In genomic region chr17:51197754-51198153, GRCh38 we compare ENCODE assay signal across 20 cellular contexts. TPM values are rescaled to one million over a fixed set of nuclear protein-coding genes. Genes with fewer than 3 reads are reported as not detected.
DNase-seq lines count a peak whose midpoint lies in the region; ATAC-seq, FAIRE-seq and TF ChIP-seq lines count a peak whose summit lies in the region.
"Had no signal": no experiment of that assay in that cellular context is flagged by ENCODE, and none has a peak within 500 bp of the region (broad histone marks: within the 10 kb centered on the region; RNA-seq: fewer than 3 reads in every experiment).

No MANE protein-coding gene starts in this region.

- ATAC-seq in HepG2: no peak
- ATAC-seq in right lobe of liver: no peak
- ATAC-seq in WTC11: no peak
- ATAC-seq in stimulated activated effector memory CD8-positive, alpha-beta T cell treated with anti-CD3 and anti-CD28 coated beads, Interleukin-12 subunit alpha, Interleukin-12 subunit beta, amount 100 ng/mL, for 72 hours: no peak

- H3K27me3 ChIP-seq in HepG2 (ENCODE audit: control insufficient read depth in 1 of 2, insufficient read depth in 2 of 2, low read length in 2 of 2) (no peaks in the 10 kb centered on the region), right lobe of liver (no peaks in the 10 kb centered on the region), Caco-2 (replicated peaks; ENCODE audit: control insufficient read depth, insufficient read depth, low read length) (no peaks in the 10 kb centered on the region)
- H3K27me3 ChIP-seq: Peyer's patch had no signal

- POLR2A ChIA-PET in HepG2 (lab: Yijun Ruan, JAX) (no interaction called here), Caco-2 (lab: Charles Lee) (interaction anchor here (0.7 kb wide), 1 partner anchor 32 kb away, joined by 3 read pairs; no protein-coding TSS in a partner anchor), WTC11 (lab: Charles Lee) (no interaction called here)

- no peak overlapping the region for H2AFZ ChIP-seq in HepG2 (ENCODE audit: low read length)

- H3K4me1 Mint-ChIP-seq in Caco-2 (ENCODE audit: low read depth, unreplicated experiment) (peaks cover 11% of the 10 kb centered on the region), WTC11 (no peaks in the 10 kb centered on the region)
- no peaks in the 10 kb centered on the region for H3K4me1 Mint-ChIP-seq in stimulated activated effector memory CD8-positive, alpha-beta T cell treated with anti-CD3 and anti-CD28 coated beads, Interleukin-12 subunit alpha, Interleukin-12 subunit beta, amount 100 ng/mL, for 72 hours

- DNase-seq in HepG2 (ENCODE audit: low spot score): no peak
- no peak for DNase-seq in right lobe of liver
- no peak for DNase-seq in Caco-2
- DNase-seq in WTC11 (ENCODE audit: low spot score): no peak
- DNase-seq in stimulated activated effector memory CD8-positive, alpha-beta T cell treated with anti-CD3 and anti-CD28 coated beads, Interleukin-12 subunit alpha, Interleukin-12 subunit beta, amount 100 ng/mL, for 72 hours (ENCODE audit: low spot score in 2 of 2): no peak
- no peak for DNase-seq in activated CD4-positive, CD25-positive, alpha-beta regulatory T cell (lab: John Stamatoyannopoulos, UW)
- DNase-seq in NCI-H226: no peak
- DNase-seq: EL, GF-D8, Karpas-422, MV-4-11, NCI-H1694 treated with DMSO at 0.1 percent for 48 hours, NCI-H2081 treated with DMSO at 0.1 percent for 48 hours, NCI-H2171 treated with DMSO at 0.1 percent for 48 hours, NCI-H446, NCI-H526, Peyer's patch had no signal

- TF ChIP-seq CTCF in HepG2 (CRISPR knock-in tag; IDR thresholded peaks at IDR 0.05): no peak
- no peak for TF ChIP-seq CTCF in right lobe of liver (IDR thresholded peaks at IDR 0.05)
- TF ChIP-seq CTCF in Caco-2 (IDR thresholded peaks at IDR 0.05; ENCODE audit: insufficient read depth in 1 of 2, low read depth in 1 of 2, low read length in 1 of 2, severe bottlenecking in 1 of 2, unreplicated experiment in 1 of 2): no peak
- TF ChIP-seq CTCF in WTC11 (IDR thresholded peaks at IDR 0.05): no peak

- WGBS in HepG2 (ENCODE audit: low lambda C conversion rate): 98% methylated on average over 3 of the region's 4 CpGs
- WGBS in right lobe of liver (ENCODE audit: insufficient coverage, low coverage, low lambda C conversion rate, missing lambda C conversion rate): 100% methylated on average over 3 of the region's 4 CpGs

- TF ChIP-seq POLR2A in HepG2 (IDR thresholded peaks at IDR 0.05; ENCODE audit: insufficient read depth in 1 of 2, low read depth in 2 of 2, low read length in 2 of 2) (no peak), right lobe of liver (IDR thresholded peaks at IDR 0.05) (no peak)

- H3K27me3 Mint-ChIP-seq in Caco-2 (ENCODE audit: insufficient read depth, unreplicated experiment) (no peaks in the 10 kb centered on the region), WTC11 (ENCODE audit: low read depth) (no peaks in the 10 kb centered on the region)
- H3K27me3 Mint-ChIP-seq: IgD-negative memory B cell had no signal

- H3K27ac ChIP-seq in HepG2 (ENCODE audit: extremely low read length, insufficient read depth, low read length) (no peak overlapping the region), right lobe of liver (no peak overlapping the region)
- H3K27ac ChIP-seq: Peyer's patch had no signal

- no peak for TF ChIP-seq EP300 in HepG2 (IDR thresholded peaks at IDR 0.05; ENCODE audit: low read depth in 2 of 2, low read length in 2 of 2)
- TF ChIP-seq EP300 in HepG2 (CRISPR knock-in tag; IDR thresholded peaks at IDR 0.05; ENCODE audit: borderline replicate concordance): no peak

- no peak overlapping the region for H3K4me3 ChIP-seq in HepG2 (replicated peaks in 1 of 3; ENCODE audit: insufficient read depth in 1 of 3, low read depth in 2 of 3, low read length in 3 of 3)
- H3K4me3 ChIP-seq in right lobe of liver: no peak overlapping the region
- H3K4me3 ChIP-seq in Caco-2 (ENCODE audit: low read depth, low read length): no peak overlapping the region
- H3K4me3 ChIP-seq: Peyer's patch had no signal

- no peak overlapping the region for H3K4me2 ChIP-seq in HepG2 (ENCODE audit: low read depth, low read length)

- intact Hi-C loops in HepG2 (cut with micrococcal nuclease; ENCODE audit: unreplicated experiment): no loop called here
- intact Hi-C loops in right lobe of liver (cut with DNase I): no loop called here
- intact Hi-C loops in Caco-2 (cut with micrococcal nuclease; ENCODE audit: unreplicated experiment): no loop called here

- H3K9me3 Mint-ChIP-seq in Caco-2 (ENCODE audit: unreplicated experiment): no peaks in the 10 kb centered on the region
- H3K9me3 Mint-ChIP-seq in WTC11: no peaks in the 10 kb centered on the region
- H3K9me3 Mint-ChIP-seq in stimulated activated effector memory CD8-positive, alpha-beta T cell treated with anti-CD3 and anti-CD28 coated beads, Interleukin-12 subunit alpha, Interleukin-12 subunit beta, amount 100 ng/mL, for 72 hours: no peaks in the 10 kb centered on the region
- H3K9me3 Mint-ChIP-seq: IgD-negative memory B cell had no signal

- no peak overlapping the region for H3K9ac ChIP-seq in HepG2 (ENCODE audit: insufficient read depth, low read depth, low read length)

- TF ChIP-seq RAD21 in HepG2 (CRISPR knock-in tag; IDR thresholded peaks at IDR 0.05): no peak

- H3K4me3 Mint-ChIP-seq in Caco-2 (ENCODE audit: unreplicated experiment) (no peak overlapping the region), WTC11 (no peak overlapping the region)
- H3K4me3 Mint-ChIP-seq in stimulated activated effector memory CD8-positive, alpha-beta T cell treated with anti-CD3 and anti-CD28 coated beads, Interleukin-12 subunit alpha, Interleukin-12 subunit beta, amount 100 ng/mL, for 72 hours: no peak overlapping the region

- H3K36me3 Mint-ChIP-seq in Caco-2 (ENCODE audit: insufficient read depth, unreplicated experiment): peaks cover 58% of the 10 kb centered on the region
- peaks cover 58% of the 10 kb centered on the region for H3K36me3 Mint-ChIP-seq in WTC11
- peaks cover 97% of the 10 kb centered on the region for H3K36me3 Mint-ChIP-seq in stimulated activated effector memory CD8-positive, alpha-beta T cell treated with anti-CD3 and anti-CD28 coated beads, Interleukin-12 subunit alpha, Interleukin-12 subunit beta, amount 100 ng/mL, for 72 hours

- FAIRE-seq in HepG2 (lab: Jason Lieb, UNC): no peak
- FAIRE-seq: GM19239, H1 had no signal

- CTCF ChIA-PET in HepG2 (lab: Yijun Ruan, JAX; ENCODE audit: low intra/inter-chr PET ratio, low total read pairs) (no interaction called here), Caco-2 (lab: Charles Lee) (no interaction called here), WTC11 (lab: Charles Lee) (no interaction called here)

- peaks cover 27 to 84% of the 10 kb centered on the region in 2 experiments for H3K36me3 ChIP-seq in HepG2 (replicated peaks in 1 of 2; ENCODE audit: control insufficient read depth in 1 of 2, insufficient read depth in 2 of 2, low read length in 2 of 2)
- peaks cover 0 to 70% (median 22%) of the 10 kb centered on the region in 4 donors for H3K36me3 ChIP-seq in right lobe of liver
- peaks cover 5% of the 10 kb centered on the region for H3K36me3 ChIP-seq in Caco-2 (ENCODE audit: control insufficient read depth, insufficient read depth, low read length)

- H4K20me1 ChIP-seq in HepG2 (ENCODE audit: insufficient read depth, low read length): no peaks in the 10 kb centered on the region

- no peaks in the 10 kb centered on the region for H3K79me2 ChIP-seq in HepG2 (ENCODE audit: insufficient read depth, low read length)

- H3K9me3 ChIP-seq in HepG2 (ENCODE audit: low read length) (no peaks in the 10 kb centered on the region), right lobe of liver (no peaks in the 10 kb centered on the region), Caco-2 (no peaks in the 10 kb centered on the region)
- H3K9me3 ChIP-seq: Peyer's patch had no signal

- BruUV-seq in HepG2 (replicated peaks; lab: Mats Ljungman, UMichigan) (no TSS peak), Caco-2 (replicated peaks; lab: Mats Ljungman, UMichigan) (no TSS peak)

- H3K4me1 ChIP-seq in HepG2 (ENCODE audit: insufficient read depth, low read length) (no peaks in the 10 kb centered on the region), right lobe of liver (no peaks in the 10 kb centered on the region), Caco-2 (no peaks in the 10 kb centered on the region)
- H3K4me1 ChIP-seq: Peyer's patch had no signal

- peak overlapping the region; percentile 5 for H3K27ac Mint-ChIP-seq in Caco-2 (ENCODE audit: unreplicated experiment)
- peak overlapping the region; percentile 21; the same call in 1 of the 2 replicates for H3K27ac Mint-ChIP-seq in WTC11
- H3K27ac Mint-ChIP-seq in stimulated activated effector memory CD8-positive, alpha-beta T cell treated with anti-CD3 and anti-CD28 coated beads, Interleukin-12 subunit alpha, Interleukin-12 subunit beta, amount 100 ng/mL, for 72 hours: peak overlapping the region; percentile 10

- in situ Hi-C loops in HepG2 (cut with HindIII; ENCODE audit: extremely low pct_ligation_motif_present, low pct_unique_long_range_greater_than_20kb): no loop called here

RNA-seq across cellular contexts. Expression of gene NME2, which starts 31.5 kb away (rescaled TPM):
- total RNA-seq in HepG2 (2016; rRNA removed; fragmentation: Illumina TruSeq; extraction: Trizol) (1,213 and 1,462 TPM in 2 replicates), right lobe of liver (100 to 1,000 TPM; 123 to 422 (median 176) TPM), Caco-2 (2022) (734 and 821 TPM in 2 replicates), WTC11 (2021) (746 to 781 TPM (median 746 TPM) in 3 replicates)
- total RNA-seq in HepG2 (2016; cell fraction: cytosol; rRNA removed; fragmentation: Illumina TruSeq; extraction: Trizol; ENCODE audit: low read depth): 3,248 and 3,475 TPM in 2 replicates
- total RNA-seq in HepG2 (2016; cell fraction: insoluble cytoplasmic fraction; rRNA removed; fragmentation: Illumina TruSeq; extraction: Trizol): 1,244 and 1,442 TPM in 2 replicates
- 1,855 and 2,042 TPM in 2 replicates for total RNA-seq in HepG2 (2016; cell fraction: membrane; rRNA removed; fragmentation: Illumina TruSeq; extraction: Trizol)
- 411 and 427 TPM in 2 replicates for total RNA-seq in HepG2 (2016; cell fraction: nucleus; rRNA removed; fragmentation: Illumina TruSeq; extraction: Trizol)
- polyA plus RNA-seq in HepG2 (2011; rRNA removed): 670 and 790 TPM in 2 replicates
- 823 and 1,054 TPM in 2 replicates for polyA plus RNA-seq in HepG2 (2011; cell fraction: cytosol; rRNA removed)
- 217 and 230 TPM in 2 replicates for polyA plus RNA-seq in HepG2 (2011; cell fraction: nucleus; rRNA removed)
- 662 and 954 TPM in 2 replicates for polyA plus RNA-seq in HepG2 (2012)
- 3,109 and 3,480 TPM in 2 replicates for polyA plus RNA-seq in HepG2 (2016; cell fraction: cytosol; fragmentation: Illumina TruSeq; extraction: Trizol; ENCODE audit: low read depth)
- 1,218 and 1,270 TPM in 2 replicates for polyA plus RNA-seq in HepG2 (2016; cell fraction: insoluble cytoplasmic fraction; fragmentation: Illumina TruSeq; extraction: Trizol; ENCODE audit: low read depth)
- 1,530 and 1,727 TPM in 2 replicates for polyA plus RNA-seq in HepG2 (2016; cell fraction: membrane; fragmentation: Illumina TruSeq; extraction: Trizol; ENCODE audit: low read depth)
- polyA plus RNA-seq in HepG2 (2016; cell fraction: nucleus; fragmentation: Illumina TruSeq; extraction: Trizol; ENCODE audit: insufficient read depth, low read depth): 589 and 653 TPM in 2 replicates
- polyA minus RNA-seq in HepG2 (2011; rRNA and poly(A)+ RNA removed; ENCODE audit: low replicate concordance): 231 and 251 TPM in 2 replicates
- 123 and 148 TPM in 2 replicates for polyA minus RNA-seq in HepG2 (2011; cell fraction: cytosol; rRNA and poly(A)+ RNA removed)
- polyA minus RNA-seq in HepG2 (2011; cell fraction: nucleus; rRNA and poly(A)+ RNA removed): 67.9 and 74.3 TPM in 2 replicates

RNA-seq across cellular contexts. Expression of gene NME1, which starts 44.4 kb away (rescaled TPM):
- 516 and 689 TPM in 2 replicates for total RNA-seq in HepG2 (2016; rRNA removed; fragmentation: Illumina TruSeq; extraction: Trizol)
- total RNA-seq in HepG2 (2016; cell fraction: cytosol; rRNA removed; fragmentation: Illumina TruSeq; extraction: Trizol; ENCODE audit: low read depth): 170 and 196 TPM in 2 replicates
- 532 and 791 TPM in 2 replicates for total RNA-seq in HepG2 (2016; cell fraction: insoluble cytoplasmic fraction; rRNA removed; fragmentation: Illumina TruSeq; extraction: Trizol)
- total RNA-seq in HepG2 (2016; cell fraction: membrane; rRNA removed; fragmentation: Illumina TruSeq; extraction: Trizol): 214 and 233 TPM in 2 replicates
- 167 and 182 TPM in 2 replicates for total RNA-seq in HepG2 (2016; cell fraction: nucleus; rRNA removed; fragmentation: Illumina TruSeq; extraction: Trizol)
- 195 and 295 TPM in 2 replicates for polyA plus RNA-seq in HepG2 (2011; rRNA removed)
- 252 and 270 TPM in 2 replicates for polyA plus RNA-seq in HepG2 (2011; cell fraction: cytosol; rRNA removed)
- polyA plus RNA-seq in HepG2 (2011; cell fraction: nucleus; rRNA removed): 48.6 and 52.8 TPM in 2 replicates
- 169 and 175 TPM in 2 replicates for polyA plus RNA-seq in HepG2 (2012)
- polyA plus RNA-seq in HepG2 (2016; cell fraction: cytosol; fragmentation: Illumina TruSeq; extraction: Trizol; ENCODE audit: low read depth): 162 and 186 TPM in 2 replicates
- 628 and 715 TPM in 2 replicates for polyA plus RNA-seq in HepG2 (2016; cell fraction: insoluble cytoplasmic fraction; fragmentation: Illumina TruSeq; extraction: Trizol; ENCODE audit: low read depth)
- 161 and 191 TPM in 2 replicates for polyA plus RNA-seq in HepG2 (2016; cell fraction: membrane; fragmentation: Illumina TruSeq; extraction: Trizol; ENCODE audit: low read depth)
- polyA plus RNA-seq in HepG2 (2016; cell fraction: nucleus; fragmentation: Illumina TruSeq; extraction: Trizol; ENCODE audit: insufficient read depth, low read depth): 247 and 257 TPM in 2 replicates
- 45.8 and 143 TPM in 2 replicates for polyA minus RNA-seq in HepG2 (2011; rRNA and poly(A)+ RNA removed; ENCODE audit: low replicate concordance)
- 27.9 and 30.1 TPM in 2 replicates for polyA minus RNA-seq in HepG2 (2011; cell fraction: cytosol; rRNA and poly(A)+ RNA removed)
- polyA minus RNA-seq in HepG2 (2011; cell fraction: nucleus; rRNA and poly(A)+ RNA removed): 38.6 and 43.3 TPM in 2 replicates
- 10 to 100 TPM; 31.1 to 88.1 (median 47.0) TPM for total RNA-seq in right lobe of liver
- 278 and 336 TPM in 2 replicates for total RNA-seq in Caco-2 (2022)
- 210 to 238 TPM (median 210 TPM) in 3 replicates for total RNA-seq in WTC11 (2021)
